24 cellular contexts compared by ENCODE assay signal in genomic region chr2:69939722-69940121, GRCh38.
"Had no signal": no experiment of that assay in that cellular context is flagged by ENCODE, and none has a peak within 500 bp of the region (broad histone marks: within the 10 kb centered on the region; RNA-seq: fewer than 3 reads in every experiment).

No MANE protein-coding gene starts in this region.

- H3K27me3 ChIP-seq: heart right ventricle, pancreas, vagina had no signal

- DNase-seq: activated CD4-positive, alpha-beta T cell treated with anti-CD3 and anti-CD28 coated beads, Interleukin-2, amount 50 U/mL, for 4 hours; activated CD8-positive, alpha-beta memory T cell treated with anti-CD3 and anti-CD28 coated beads, Interleukin-2, amount 50 U/mL, for 48 hours; activated naive CD4-positive, alpha-beta T cell; activated naive CD8-positive, alpha-beta T cell treated with anti-CD3 and anti-CD28 coated beads for 36 hours; activated T-cell treated with anti-CD3 and anti-CD28 coated beads, Interleukin-2, amount 50 U/mL, for 4 hours; heart right ventricle; islet precursor cell; lower lobe of right lung; mesendoderm; naive B cell; pancreas; stimulated activated CD4-positive, alpha-beta T cell treated with anti-CD3 and anti-CD28 coated beads, Interleukin-2, amount 100 ng/mL, for 48 hours; stimulated activated CD8-positive, alpha-beta memory T cell treated with anti-CD3 and anti-CD28 coated beads, Interleukin-4, amount 100 ng/mL, for 48 hours; stimulated activated naive B cell treated with anti-CD40 and anti-IgM and Interleukin-4, amounts not matched to agents 10 μg/mL and 1 μg/mL and 100 μg/mL, for 72 hours; T-helper 1 cell; T-helper 9 cell; trophoblast cell had no signal

- H3K9me3 Mint-ChIP-seq: activated naive CD8-positive, alpha-beta T cell treated with anti-CD3 and anti-CD28 coated beads for 36 hours; activated T-cell treated with anti-CD3 and anti-CD28 coated beads, Interleukin-2, amount 50 U/mL, for 4 hours; activated T-helper 2 cell treated with anti-CD3 and anti-CD28 coated beads, Interferon-gamma antibody, Interleukin-2, Interleukin-4, amounts not matched to agents 10 μg/mL and 5 μg/mL and 100 μg/mL, durations not matched to agents 14 hours and 24 hours and 36 hours; naive B cell; stimulated activated naive B cell treated with anti-CD40 and anti-IgM and Interleukin-4, amounts not matched to agents 10 μg/mL and 1 μg/mL and 100 μg/mL, for 72 hours had no signal

- H3K27ac Mint-ChIP-seq: activated naive CD8-positive, alpha-beta T cell treated with anti-CD3 and anti-CD28 coated beads for 36 hours; activated T-helper 2 cell treated with anti-CD3 and anti-CD28 coated beads, Interferon-gamma antibody, Interleukin-2, Interleukin-4, amounts not matched to agents 10 μg/mL and 5 μg/mL and 100 μg/mL, durations not matched to agents 14 hours and 24 hours and 36 hours; stimulated activated naive B cell treated with anti-CD40 and anti-IgM and Interleukin-4, amounts not matched to agents 10 μg/mL and 1 μg/mL and 100 μg/mL, for 72 hours had no signal

- H3K27me3 Mint-ChIP-seq: activated naive CD8-positive, alpha-beta T cell treated with anti-CD3 and anti-CD28 coated beads for 36 hours; naive B cell; stimulated activated naive B cell treated with anti-CD40 and anti-IgM and Interleukin-4, amounts not matched to agents 10 μg/mL and 1 μg/mL and 100 μg/mL, for 72 hours had no signal

- H3K4me1 Mint-ChIP-seq: naive B cell; stimulated activated naive B cell treated with anti-CD40 and anti-IgM and Interleukin-4, amounts not matched to agents 10 μg/mL and 1 μg/mL and 100 μg/mL, for 72 hours had no signal

- FAIRE-seq: bronchial epithelial cell, pancreas had no signal

- H3K9me3 ChIP-seq: heart right ventricle, lower lobe of right lung, pancreas, vagina had no signal

- ATAC-seq: activated T-cell treated with anti-CD3 and anti-CD28 coated beads, Interleukin-2, amount 50 U/mL, for 4 hours; heart right ventricle; lower lobe of right lung; pancreas; sciatic nerve; stimulated activated naive B cell treated with anti-CD40 and anti-IgM and Interleukin-4, amounts not matched to agents 10 μg/mL and 1 μg/mL and 100 μg/mL, for 72 hours had no signal

- H3K4me1 ChIP-seq: pancreas, vagina had no signal

- H3K4me3 Mint-ChIP-seq: activated naive CD8-positive, alpha-beta T cell treated with anti-CD3 and anti-CD28 coated beads for 36 hours; activated T-cell treated with anti-CD3 and anti-CD28 coated beads, Interleukin-2, amount 50 U/mL, for 4 hours; naive B cell; stimulated activated naive B cell treated with anti-CD40 and anti-IgM and Interleukin-4, amounts not matched to agents 10 μg/mL and 1 μg/mL and 100 μg/mL, for 72 hours had no signal

- H3K4me3 ChIP-seq: coronary artery, heart right ventricle, lower lobe of right lung, pancreas, smooth muscle cell, vagina had no signal

- H3K4me2 ChIP-seq: smooth muscle cell had no signal

- H3K27ac ChIP-seq: coronary artery, epithelial cell of prostate, heart right ventricle, lower lobe of right lung, pancreas, vagina had no signal
